Comparison of ENCODE assay signal across 13 cellular contexts in genomic region chr7:157399086-157399687, GRCh38.
DNase-seq lines count a peak whose midpoint lies in the region; ATAC-seq and TF ChIP-seq lines count a peak whose summit lies in the region.
"Had no signal": no experiment of that assay in that cellular context is flagged by ENCODE, and none has a peak within 500 bp of the region (broad histone marks: within the 10 kb centered on the region; RNA-seq: fewer than 3 reads in every experiment).

No MANE protein-coding gene starts in this region.

- H2AFZ ChIP-seq in GM23248: peak overlapping the region; percentile 61; the same call in 1 of the 2 replicates

- H3K9me3 ChIP-seq in GM23248 (ENCODE audit: low read depth) (no peaks in the 10 kb centered on the region), adipocyte (ENCODE audit: control insufficient read depth, low read length) (no peaks in the 10 kb centered on the region), left lung (no peaks in the 10 kb centered on the region), spleen (no peaks in the 10 kb centered on the region)

- H3K4me3 ChIP-seq in GM23248 (peak overlapping the region; percentile 54), adipocyte (ENCODE audit: low read length) (no peak overlapping the region), left lung (no peak overlapping the region), spleen (no peak overlapping the region)

- ATAC-seq in left lung: no peak
- ATAC-seq in GM21381 (IDR thresholded peaks at IDR 0.05; ENCODE audit: unreplicated experiment): no peak

- peak; percentile 17 for DNase-seq in GM23248
- no peak for DNase-seq in adipocyte (ENCODE audit: low read depth)
- peak; percentile 22 to 61 for DNase-seq in left lung
- no peak for DNase-seq in spleen
- no peak for DNase-seq in NOMO-1 (lab: John Stamatoyannopoulos, UW; ENCODE audit: unreplicated experiment in 2 of 2)
- DNase-seq in T-helper 9 cell: no peak
- DNase-seq: activated effector memory CD4-positive, alpha-beta T cell treated with Interleukin-2 at 50 U/mL for 16 hours; C1 segment of cervical spinal cord; glutamatergic neuron; NCI-H1105; NCI-H510A treated with DMSO at 0.1 percent for 48 hours; T-helper 2 cell had no signal

- WGBS in GM23248 (ENCODE audit: low coverage in 1 of 2, low lambda C conversion rate in 2 of 2, missing lambda C conversion rate in 2 of 2), 2 experiments: 91 to 92% methylated on average over 19 of the region's 19 CpGs
- 88 to 93% (median 91%) methylated on average over 15 to 19 of the region's 19 CpGs for WGBS in spleen, 5 donors

- in situ Hi-C loops in GM23248 (cut with MboI): no loop called here

- H3F3A ChIP-seq in GM23248 (ENCODE audit: insufficient read depth): peaks cover 38% of the 10 kb centered on the region

- H3K4me1 ChIP-seq in GM23248 (ENCODE audit: insufficient read depth) (peaks cover 28% of the 10 kb centered on the region), adipocyte (ENCODE audit: control insufficient read depth, insufficient read depth, low read length) (peaks cover 25% of the 10 kb centered on the region), left lung (peaks cover 9 to 38% of the 10 kb centered on the region in 2 donors), spleen (peaks cover 3 to 69% (median 26%) of the 10 kb centered on the region in 6 donors)

- intact Hi-C loops in left lung (cut with DNase I): no loop called here
- intact Hi-C loops in spleen (cut with DNase I; ENCODE audit: low total_unique reads): no loop called here

- H3K27me3 ChIP-seq in GM23248 (replicated peaks; ENCODE audit: insufficient read depth) (no peaks in the 10 kb centered on the region), adipocyte (replicated peaks; ENCODE audit: control insufficient read depth, insufficient read depth, low read length) (no peaks in the 10 kb centered on the region), left lung (no peaks in the 10 kb centered on the region), spleen (replicated peaks in 1 of 7) (no peaks in the 10 kb centered on the region)

- H4K20me1 ChIP-seq in GM23248 (ENCODE audit: insufficient read depth): no peaks in the 10 kb centered on the region

- no peak for TF ChIP-seq POLR2A in spleen (IDR thresholded peaks at IDR 0.05)

- TF ChIP-seq CTCF in left lung (IDR thresholded peaks at IDR 0.05) (no peak), spleen (IDR thresholded peaks at IDR 0.05 in 8 of 11, conservative IDR thresholded peaks at IDR 0.05 in 3 of 11) (no peak)

- peak overlapping the region; percentile 75 for H3K9ac ChIP-seq in GM23248
- H3K9ac ChIP-seq in adipocyte (ENCODE audit: low read length): peak overlapping the region; percentile 83

- peaks cover 85% of the 10 kb centered on the region for H3K79me2 ChIP-seq in GM23248 (ENCODE audit: insufficient read depth)

- H3K27ac ChIP-seq in GM23248 (peak overlapping the region; percentile 86), left lung (peak overlapping the region in 1 of 2 donors; percentile 41), spleen (peak overlapping the region in 7 of 8 donors; percentile 45 to 67 (median 58))

- no peaks in the 10 kb centered on the region for H3K9me2 ChIP-seq in GM23248 (ENCODE audit: insufficient read depth)

- H3K36me3 ChIP-seq in GM23248 (ENCODE audit: low read depth): peaks cover 4% of the 10 kb centered on the region; the same call in 1 of the 2 replicates
- H3K36me3 ChIP-seq in adipocyte (ENCODE audit: control insufficient read depth, insufficient read depth, low read length, severe bottlenecking): peaks cover 14% of the 10 kb centered on the region
- H3K36me3 ChIP-seq in left lung: peaks cover 0 to 53% of the 10 kb centered on the region in 2 donors
- peaks cover 0 to 93% (median 24%) of the 10 kb centered on the region in 6 donors for H3K36me3 ChIP-seq in spleen

- H3K4me2 ChIP-seq in GM23248 (ENCODE audit: unreplicated experiment): peak overlapping the region; percentile 82

Comparison
In these comparisons a context has a peak if more than half of its experiments do, and no peak if none do; other contexts are left out.
1. DNase-seq: peak in GM23248 (single experiment) and left lung (2 of 2); none in adipocyte (single experiment), spleen (single experiment), NOMO-1 (0 of 2) and T-helper 9 cell (single experiment).